Comparison of ENCODE assay signal across 21 cellular contexts in genomic region chr1:177907000-177907399, GRCh38.
"Had no signal": no experiment of that assay in that cellular context is flagged by ENCODE, and none has a peak within 500 bp of the region (broad histone marks: within the 10 kb centered on the region; RNA-seq: fewer than 3 reads in every experiment).

No MANE protein-coding gene starts in this region.

- DNase-seq: activated CD4-positive, alpha-beta T cell treated with anti-CD3 and anti-CD28 coated beads, Interleukin-2, amount 10 ng/mL, durations not matched to agents 7 days and 5 days; activated CD8-positive, alpha-beta memory T cell treated with anti-CD3 and anti-CD28 coated beads, Interleukin-2, amount 10 ng/mL, durations not matched to agents 7 days and 5 days; activated CD8-positive, alpha-beta T cell treated with anti-CD3 and anti-CD28 coated beads for 36 hours; activated effector memory CD4-positive, alpha-beta T cell treated with anti-CD3 and anti-CD28 coated beads, Interleukin-2, amount 50 U/mL, for 16 hours; activated naive CD4-positive, alpha-beta T cell treated with anti-CD3 and anti-CD28 coated beads, Interleukin-2, amount 10 ng/mL, durations not matched to agents 7 days and 5 days; activated T-cell treated with anti-CD3 and anti-CD28 coated beads for 4 hours; amygdala; gastrocnemius medialis; left cardiac atrium; spleen; stimulated activated CD4-positive, alpha-beta T cell treated with anti-CD3 and anti-CD28 coated beads, Interleukin-4, amount 100 ng/mL, for 24 hours; stimulated activated naive CD4-positive, alpha-beta T cell treated with Interleukin-2 at 50 U/mL for 16 hours; upper lobe of left lung had no signal

- H3K36me3 ChIP-seq: cardiac muscle cell, esophagus muscularis mucosa, gastrocnemius medialis, spleen, thoracic aorta, upper lobe of left lung had no signal

- H3K4me1 ChIP-seq: esophagus muscularis mucosa, gastrocnemius medialis, spleen, upper lobe of left lung had no signal

- H3K36me3 Mint-ChIP-seq: activated CD8-positive, alpha-beta memory T cell treated with anti-CD3 and anti-CD28 coated beads, Interleukin-2, amount 10 ng/mL, durations not matched to agents 7 days and 5 days; activated naive CD4-positive, alpha-beta T cell treated with anti-CD3 and anti-CD28 coated beads, Interleukin-2, amount 10 ng/mL, durations not matched to agents 7 days and 5 days; memory B cell; natural killer cell treated with Interleukin-12 subunit alpha and Interleukin-12 subunit beta and Interleukin-15 and Interleukin-18, amount 100 ng/mL, for 72 hours had no signal

- H3K27me3 Mint-ChIP-seq: activated CD4-positive, alpha-beta T cell treated with anti-CD3 and anti-CD28 coated beads, Interleukin-2, amount 10 ng/mL, durations not matched to agents 7 days and 5 days; activated CD8-positive, alpha-beta memory T cell treated with anti-CD3 and anti-CD28 coated beads, Interleukin-2, amount 10 ng/mL, durations not matched to agents 7 days and 5 days; activated CD8-positive, alpha-beta T cell treated with anti-CD3 and anti-CD28 coated beads for 36 hours; activated naive CD4-positive, alpha-beta T cell treated with anti-CD3 and anti-CD28 coated beads, Interleukin-2, amount 10 ng/mL, durations not matched to agents 7 days and 5 days; natural killer cell treated with Interleukin-12 subunit alpha and Interleukin-12 subunit beta and Interleukin-15 and Interleukin-18, amount 100 ng/mL, for 72 hours had no signal

- ATAC-seq: activated CD4-positive, CD25-positive, alpha-beta regulatory T cell treated with anti-CD3 and anti-CD28 coated beads, Interleukin-2, amount 50 U/mL, for 24 hours; activated CD8-positive, alpha-beta memory T cell treated with anti-CD3 and anti-CD28 coated beads, Interleukin-2, amount 10 ng/mL, durations not matched to agents 7 days and 5 days; activated CD8-positive, alpha-beta T cell treated with anti-CD3 and anti-CD28 coated beads for 36 hours; gastrocnemius medialis; left cardiac atrium; natural killer cell treated with Interleukin-12 subunit alpha and Interleukin-12 subunit beta and Interleukin-15 and Interleukin-18, amount 100 ng/mL, for 72 hours had no signal

- H3K4me3 Mint-ChIP-seq: activated CD4-positive, alpha-beta T cell treated with anti-CD3 and anti-CD28 coated beads, Interleukin-2, amount 10 ng/mL, durations not matched to agents 7 days and 5 days; activated CD8-positive, alpha-beta memory T cell treated with anti-CD3 and anti-CD28 coated beads, Interleukin-2, amount 10 ng/mL, durations not matched to agents 7 days and 5 days; activated CD8-positive, alpha-beta T cell treated with anti-CD3 and anti-CD28 coated beads for 36 hours; activated naive CD4-positive, alpha-beta T cell treated with anti-CD3 and anti-CD28 coated beads, Interleukin-2, amount 10 ng/mL, durations not matched to agents 7 days and 5 days; memory B cell; natural killer cell treated with Interleukin-12 subunit alpha and Interleukin-12 subunit beta and Interleukin-15 and Interleukin-18, amount 100 ng/mL, for 72 hours had no signal

- H3K27ac Mint-ChIP-seq: activated CD4-positive, alpha-beta T cell treated with anti-CD3 and anti-CD28 coated beads, Interleukin-2, amount 10 ng/mL, durations not matched to agents 7 days and 5 days; activated CD8-positive, alpha-beta memory T cell treated with anti-CD3 and anti-CD28 coated beads, Interleukin-2, amount 10 ng/mL, durations not matched to agents 7 days and 5 days; activated CD8-positive, alpha-beta T cell treated with anti-CD3 and anti-CD28 coated beads for 36 hours; activated naive CD4-positive, alpha-beta T cell treated with anti-CD3 and anti-CD28 coated beads, Interleukin-2, amount 10 ng/mL, durations not matched to agents 7 days and 5 days; memory B cell; natural killer cell treated with Interleukin-12 subunit alpha and Interleukin-12 subunit beta and Interleukin-15 and Interleukin-18, amount 100 ng/mL, for 72 hours; progenitor cell of endocrine pancreas had no signal

- H3K4me1 Mint-ChIP-seq: activated CD4-positive, alpha-beta T cell treated with anti-CD3 and anti-CD28 coated beads, Interleukin-2, amount 10 ng/mL, durations not matched to agents 7 days and 5 days; activated CD8-positive, alpha-beta memory T cell treated with anti-CD3 and anti-CD28 coated beads, Interleukin-2, amount 10 ng/mL, durations not matched to agents 7 days and 5 days; activated naive CD4-positive, alpha-beta T cell treated with anti-CD3 and anti-CD28 coated beads, Interleukin-2, amount 10 ng/mL, durations not matched to agents 7 days and 5 days; memory B cell had no signal

- H3K9me3 Mint-ChIP-seq: activated CD4-positive, alpha-beta T cell treated with anti-CD3 and anti-CD28 coated beads, Interleukin-2, amount 10 ng/mL, durations not matched to agents 7 days and 5 days; activated CD8-positive, alpha-beta T cell treated with anti-CD3 and anti-CD28 coated beads for 36 hours; activated naive CD4-positive, alpha-beta T cell treated with anti-CD3 and anti-CD28 coated beads, Interleukin-2, amount 10 ng/mL, durations not matched to agents 7 days and 5 days had no signal

- H3K27ac ChIP-seq: cardiac muscle cell, esophagus muscularis mucosa, gastrocnemius medialis, spleen, thoracic aorta, upper lobe of left lung, VCaP had no signal

- H3K9me3 ChIP-seq: esophagus muscularis mucosa, gastrocnemius medialis, spleen, thoracic aorta, upper lobe of left lung had no signal

- H3K27me3 ChIP-seq: cardiac muscle cell, gastrocnemius medialis, spleen, upper lobe of left lung had no signal

- H3K4me3 ChIP-seq: cardiac muscle cell, esophagus muscularis mucosa, gastrocnemius medialis, spleen, thoracic aorta, upper lobe of left lung had no signal
